In the genomic region with DNA sequence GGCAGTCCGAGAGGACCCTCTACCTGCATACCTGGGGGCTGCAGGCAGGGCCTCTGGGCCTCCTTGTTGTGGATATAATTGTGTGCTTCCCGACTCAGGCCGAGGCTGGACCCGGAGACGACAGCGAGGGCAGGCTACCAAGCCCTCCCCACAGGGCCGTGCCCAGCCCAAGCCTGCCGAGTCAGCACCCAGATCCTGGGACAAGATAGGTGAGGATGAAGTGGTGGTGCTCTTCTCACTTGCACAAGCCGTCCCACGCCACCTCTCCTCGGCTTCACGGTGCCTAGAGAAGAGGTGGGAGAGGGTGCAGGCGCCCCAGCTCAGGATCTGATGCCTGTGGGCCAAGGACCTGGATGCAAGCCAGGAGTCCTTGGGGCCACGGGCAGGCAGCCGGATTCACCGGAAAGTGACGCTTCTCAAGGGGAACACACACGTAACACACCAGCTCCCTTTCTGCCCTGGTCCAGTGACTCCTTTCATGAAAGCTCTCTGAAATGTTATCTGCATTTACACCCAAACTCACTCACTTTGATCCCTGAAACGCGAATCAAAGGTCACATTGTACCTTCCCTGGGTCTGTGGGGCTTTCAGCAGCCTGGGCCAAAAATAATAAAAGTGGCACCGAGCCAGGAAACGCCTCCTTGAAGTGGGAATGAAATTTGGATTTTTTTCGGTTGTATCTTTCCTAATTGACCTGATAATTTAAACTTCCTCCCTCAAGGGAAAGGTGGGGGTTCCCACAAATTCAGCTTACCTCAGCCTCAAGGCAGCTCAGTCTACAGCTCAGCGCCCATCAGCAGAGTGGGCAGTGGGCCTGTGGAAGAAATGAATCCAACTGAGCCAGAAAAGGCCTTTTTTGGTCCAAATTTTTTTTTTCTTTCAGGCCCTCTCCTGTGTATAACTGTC, we compare ENCODE assay signal across 1 cellular context.
A peak's percentile ranks its signal among the peaks of the same experiment; 100 is the strongest.
TF ChIP-seq lines count a peak whose summit lies in the region.

No MANE protein-coding gene starts in this region.

TF ChIP-seq in K562, 482 proteins besides CTCF, POLR2A, EP300 and RAD21 (continued from another document and continues in another):
- TF ChIP-seq, protein P1, sequence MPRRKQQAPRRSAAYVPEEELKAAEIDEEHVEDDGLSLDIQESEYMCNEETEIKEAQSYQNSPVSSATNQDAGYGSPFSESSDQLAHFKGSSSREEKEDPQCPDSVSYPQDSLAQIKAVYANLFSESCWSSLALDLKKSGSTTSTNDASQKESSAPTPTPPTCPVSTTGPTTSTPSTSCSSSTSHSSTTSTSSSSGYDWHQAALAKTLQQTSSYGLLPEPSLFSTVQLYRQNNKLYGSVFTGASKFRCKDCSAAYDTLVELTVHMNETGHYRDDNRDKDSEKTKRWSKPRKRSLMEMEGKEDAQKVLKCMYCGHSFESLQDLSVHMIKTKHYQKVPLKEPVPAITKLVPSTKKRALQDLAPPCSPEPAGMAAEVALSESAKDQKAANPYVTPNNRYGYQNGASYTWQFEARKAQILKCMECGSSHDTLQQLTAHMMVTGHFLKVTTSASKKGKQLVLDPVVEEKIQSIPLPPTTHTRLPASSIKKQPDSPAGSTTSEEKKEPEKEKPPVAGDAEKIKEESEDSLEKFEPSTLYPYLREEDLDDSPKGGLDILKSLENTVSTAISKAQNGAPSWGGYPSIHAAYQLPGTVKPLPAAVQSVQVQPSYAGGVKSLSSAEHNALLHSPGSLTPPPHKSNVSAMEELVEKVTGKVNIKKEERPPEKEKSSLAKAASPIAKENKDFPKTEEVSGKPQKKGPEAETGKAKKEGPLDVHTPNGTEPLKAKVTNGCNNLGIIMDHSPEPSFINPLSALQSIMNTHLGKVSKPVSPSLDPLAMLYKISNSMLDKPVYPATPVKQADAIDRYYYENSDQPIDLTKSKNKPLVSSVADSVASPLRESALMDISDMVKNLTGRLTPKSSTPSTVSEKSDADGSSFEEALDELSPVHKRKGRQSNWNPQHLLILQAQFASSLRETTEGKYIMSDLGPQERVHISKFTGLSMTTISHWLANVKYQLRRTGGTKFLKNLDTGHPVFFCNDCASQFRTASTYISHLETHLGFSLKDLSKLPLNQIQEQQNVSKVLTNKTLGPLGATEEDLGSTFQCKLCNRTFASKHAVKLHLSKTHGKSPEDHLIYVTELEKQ (CRISPR knock-in tag; IDR thresholded peaks at IDR 0.05): peak; percentile 44; the same call in 1 of the 2 replicates
- TF ChIP-seq PHF20 (IDR thresholded peaks at IDR 0.05; ENCODE audit: partially characterized antibody) (no peak), NFRKB (IDR thresholded peaks at IDR 0.05; ENCODE audit: low read depth) (no peak), SIN3A (IDR thresholded peaks at IDR 0.05; ENCODE audit: borderline replicate concordance in 2 of 2, control insufficient read depth in 1 of 2, low read depth in 2 of 2, low read length in 2 of 2) (no peak), SREBF2 (CRISPR knock-in tag; IDR thresholded peaks at IDR 0.05) (no peak), KLF10 (CRISPR knock-in tag; IDR thresholded peaks at IDR 0.05) (no peak), SIRT6 (IDR thresholded peaks at IDR 0.05; ENCODE audit: low read depth, low read length) (peak; percentile 94), XRCC4 (IDR thresholded peaks at IDR 0.05; ENCODE audit: extremely low read depth, insufficient read depth, insufficient read length) (no peak), MEIS2 (IDR thresholded peaks at IDR 0.05; ENCODE audit: partially characterized antibody) (no peak), MAZ (CRISPR knock-in tag; conservative IDR thresholded peaks at IDR 0.05 in 1 of 2, IDR thresholded peaks at IDR 0.05 in 1 of 2) (peak in 1 of 2 experiments; percentile 65; a peak in 1 of 4 replicates), HDAC3 (IDR thresholded peaks at IDR 0.05; ENCODE audit: borderline replicate concordance, partially characterized antibody) (no peak), LCOR (CRISPR knock-in tag; IDR thresholded peaks at IDR 0.05) (no peak), EGR1 (conservative IDR thresholded peaks at IDR 0.05) (no peak), KLF16 (IDR thresholded peaks at IDR 0.05) (no peak), TAF15 (IDR thresholded peaks at IDR 0.05; ENCODE audit: low read depth, low read length) (no peak), L3MBTL2 (IDR thresholded peaks at IDR 0.05) (no peak), FOS (IDR thresholded peaks at IDR 0.05; ENCODE audit: extremely low read depth, insufficient read length) (no peak)
- TF ChIP-seq, protein P2, sequence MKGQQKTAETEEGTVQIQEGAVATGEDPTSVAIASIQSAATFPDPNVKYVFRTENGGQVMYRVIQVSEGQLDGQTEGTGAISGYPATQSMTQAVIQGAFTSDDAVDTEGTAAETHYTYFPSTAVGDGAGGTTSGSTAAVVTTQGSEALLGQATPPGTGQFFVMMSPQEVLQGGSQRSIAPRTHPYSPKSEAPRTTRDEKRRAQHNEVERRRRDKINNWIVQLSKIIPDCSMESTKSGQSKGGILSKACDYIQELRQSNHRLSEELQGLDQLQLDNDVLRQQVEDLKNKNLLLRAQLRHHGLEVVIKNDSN (CRISPR knock-in tag; IDR thresholded peaks at IDR 0.05): no peak
- TF ChIP-seq, protein P3, sequence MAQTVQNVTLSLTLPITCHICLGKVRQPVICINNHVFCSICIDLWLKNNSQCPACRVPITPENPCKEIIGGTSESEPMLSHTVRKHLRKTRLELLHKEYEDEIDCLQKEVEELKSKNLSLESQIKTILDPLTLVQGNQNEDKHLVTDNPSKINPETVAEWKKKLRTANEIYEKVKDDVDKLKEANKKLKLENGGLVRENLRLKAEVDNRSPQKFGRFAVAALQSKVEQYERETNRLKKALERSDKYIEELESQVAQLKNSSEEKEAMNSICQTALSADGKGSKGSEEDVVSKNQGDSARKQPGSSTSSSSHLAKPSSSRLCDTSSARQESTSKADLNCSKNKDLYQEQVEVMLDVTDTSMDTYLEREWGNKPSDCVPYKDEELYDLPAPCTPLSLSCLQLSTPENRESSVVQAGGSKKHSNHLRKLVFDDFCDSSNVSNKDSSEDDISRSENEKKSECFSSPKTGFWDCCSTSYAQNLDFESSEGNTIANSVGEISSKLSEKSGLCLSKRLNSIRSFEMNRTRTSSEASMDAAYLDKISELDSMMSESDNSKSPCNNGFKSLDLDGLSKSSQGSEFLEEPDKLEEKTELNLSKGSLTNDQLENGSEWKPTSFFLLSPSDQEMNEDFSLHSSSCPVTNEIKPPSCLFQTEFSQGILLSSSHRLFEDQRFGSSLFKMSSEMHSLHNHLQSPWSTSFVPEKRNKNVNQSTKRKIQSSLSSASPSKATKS (CRISPR knock-in tag; IDR thresholded peaks at IDR 0.05): no peak
- TF ChIP-seq, protein P4, sequence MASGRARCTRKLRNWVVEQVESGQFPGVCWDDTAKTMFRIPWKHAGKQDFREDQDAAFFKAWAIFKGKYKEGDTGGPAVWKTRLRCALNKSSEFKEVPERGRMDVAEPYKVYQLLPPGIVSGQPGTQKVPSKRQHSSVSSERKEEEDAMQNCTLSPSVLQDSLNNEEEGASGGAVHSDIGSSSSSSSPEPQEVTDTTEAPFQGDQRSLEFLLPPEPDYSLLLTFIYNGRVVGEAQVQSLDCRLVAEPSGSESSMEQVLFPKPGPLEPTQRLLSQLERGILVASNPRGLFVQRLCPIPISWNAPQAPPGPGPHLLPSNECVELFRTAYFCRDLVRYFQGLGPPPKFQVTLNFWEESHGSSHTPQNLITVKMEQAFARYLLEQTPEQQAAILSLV (tag; IDR thresholded peaks at IDR 0.05): peak; percentile 6; the same call in 1 of the 2 replicates
- TF ChIP-seq, protein P5, sequence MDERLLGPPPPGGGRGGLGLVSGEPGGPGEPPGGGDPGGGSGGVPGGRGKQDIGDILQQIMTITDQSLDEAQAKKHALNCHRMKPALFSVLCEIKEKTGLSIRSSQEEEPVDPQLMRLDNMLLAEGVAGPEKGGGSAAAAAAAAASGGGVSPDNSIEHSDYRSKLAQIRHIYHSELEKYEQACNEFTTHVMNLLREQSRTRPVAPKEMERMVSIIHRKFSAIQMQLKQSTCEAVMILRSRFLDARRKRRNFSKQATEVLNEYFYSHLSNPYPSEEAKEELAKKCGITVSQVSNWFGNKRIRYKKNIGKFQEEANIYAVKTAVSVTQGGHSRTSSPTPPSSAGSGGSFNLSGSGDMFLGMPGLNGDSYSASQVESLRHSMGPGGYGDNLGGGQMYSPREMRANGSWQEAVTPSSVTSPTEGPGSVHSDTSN (CRISPR knock-in tag; IDR thresholded peaks at IDR 0.05; ENCODE audit: low read depth): no peak
- TF ChIP-seq, protein P5 (tag; conservative IDR thresholded peaks at IDR 0.05; ENCODE audit: low read depth): no peak
- TF ChIP-seq, protein P6, sequence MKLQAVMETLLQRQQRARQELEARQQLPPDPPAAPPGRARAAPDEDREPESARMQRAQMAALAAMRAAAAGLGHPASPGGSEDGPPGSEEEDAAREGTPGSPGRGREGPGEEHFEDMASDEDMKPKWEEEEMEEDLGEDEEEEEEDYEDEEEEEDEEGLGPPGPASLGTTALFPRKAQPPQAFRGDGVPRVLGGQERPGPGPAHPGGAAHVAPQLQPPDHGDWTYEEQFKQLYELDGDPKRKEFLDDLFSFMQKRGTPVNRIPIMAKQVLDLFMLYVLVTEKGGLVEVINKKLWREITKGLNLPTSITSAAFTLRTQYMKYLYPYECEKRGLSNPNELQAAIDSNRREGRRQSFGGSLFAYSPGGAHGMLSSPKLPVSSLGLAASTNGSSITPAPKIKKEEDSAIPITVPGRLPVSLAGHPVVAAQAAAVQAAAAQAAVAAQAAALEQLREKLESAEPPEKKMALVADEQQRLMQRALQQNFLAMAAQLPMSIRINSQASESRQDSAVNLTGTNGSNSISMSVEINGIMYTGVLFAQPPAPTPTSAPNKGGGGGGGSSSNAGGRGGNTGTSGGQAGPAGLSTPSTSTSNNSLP (IDR thresholded peaks at IDR 0.05; ENCODE audit: borderline replicate concordance, low read depth, low read length): 0 out of 2 replicates have a peak, but pooled peaks have one; percentile 8
- TF ChIP-seq, protein P7, sequence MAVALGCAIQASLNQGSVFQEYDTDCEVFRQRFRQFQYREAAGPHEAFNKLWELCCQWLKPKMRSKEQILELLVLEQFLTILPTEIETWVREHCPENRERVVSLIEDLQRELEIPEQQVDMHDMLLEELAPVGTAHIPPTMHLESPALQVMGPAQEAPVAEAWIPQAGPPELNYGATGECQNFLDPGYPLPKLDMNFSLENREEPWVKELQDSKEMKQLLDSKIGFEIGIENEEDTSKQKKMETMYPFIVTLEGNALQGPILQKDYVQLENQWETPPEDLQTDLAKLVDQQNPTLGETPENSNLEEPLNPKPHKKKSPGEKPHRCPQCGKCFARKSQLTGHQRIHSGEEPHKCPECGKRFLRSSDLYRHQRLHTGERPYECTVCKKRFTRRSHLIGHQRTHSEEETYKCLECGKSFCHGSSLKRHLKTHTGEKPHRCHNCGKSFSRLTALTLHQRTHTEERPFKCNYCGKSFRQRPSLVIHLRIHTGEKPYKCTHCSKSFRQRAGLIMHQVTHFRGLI (CRISPR knock-in tag; IDR thresholded peaks at IDR 0.05): 0 out of 2 replicates have a peak, but pooled peaks have one; percentile 60
- TF ChIP-seq, protein P8, sequence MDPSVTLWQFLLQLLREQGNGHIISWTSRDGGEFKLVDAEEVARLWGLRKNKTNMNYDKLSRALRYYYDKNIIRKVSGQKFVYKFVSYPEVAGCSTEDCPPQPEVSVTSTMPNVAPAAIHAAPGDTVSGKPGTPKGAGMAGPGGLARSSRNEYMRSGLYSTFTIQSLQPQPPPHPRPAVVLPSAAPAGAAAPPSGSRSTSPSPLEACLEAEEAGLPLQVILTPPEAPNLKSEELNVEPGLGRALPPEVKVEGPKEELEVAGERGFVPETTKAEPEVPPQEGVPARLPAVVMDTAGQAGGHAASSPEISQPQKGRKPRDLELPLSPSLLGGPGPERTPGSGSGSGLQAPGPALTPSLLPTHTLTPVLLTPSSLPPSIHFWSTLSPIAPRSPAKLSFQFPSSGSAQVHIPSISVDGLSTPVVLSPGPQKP (CRISPR knock-in tag; IDR thresholded peaks at IDR 0.05): no peak
- TF ChIP-seq, protein P9, sequence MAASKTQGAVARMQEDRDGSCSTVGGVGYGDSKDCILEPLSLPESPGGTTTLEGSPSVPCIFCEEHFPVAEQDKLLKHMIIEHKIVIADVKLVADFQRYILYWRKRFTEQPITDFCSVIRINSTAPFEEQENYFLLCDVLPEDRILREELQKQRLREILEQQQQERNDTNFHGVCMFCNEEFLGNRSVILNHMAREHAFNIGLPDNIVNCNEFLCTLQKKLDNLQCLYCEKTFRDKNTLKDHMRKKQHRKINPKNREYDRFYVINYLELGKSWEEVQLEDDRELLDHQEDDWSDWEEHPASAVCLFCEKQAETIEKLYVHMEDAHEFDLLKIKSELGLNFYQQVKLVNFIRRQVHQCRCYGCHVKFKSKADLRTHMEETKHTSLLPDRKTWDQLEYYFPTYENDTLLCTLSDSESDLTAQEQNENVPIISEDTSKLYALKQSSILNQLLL (CRISPR knock-in tag; IDR thresholded peaks at IDR 0.05; ENCODE audit: borderline replicate concordance): no peak; the same call in 1 of the 2 replicates
- TF ChIP-seq, protein P10, sequence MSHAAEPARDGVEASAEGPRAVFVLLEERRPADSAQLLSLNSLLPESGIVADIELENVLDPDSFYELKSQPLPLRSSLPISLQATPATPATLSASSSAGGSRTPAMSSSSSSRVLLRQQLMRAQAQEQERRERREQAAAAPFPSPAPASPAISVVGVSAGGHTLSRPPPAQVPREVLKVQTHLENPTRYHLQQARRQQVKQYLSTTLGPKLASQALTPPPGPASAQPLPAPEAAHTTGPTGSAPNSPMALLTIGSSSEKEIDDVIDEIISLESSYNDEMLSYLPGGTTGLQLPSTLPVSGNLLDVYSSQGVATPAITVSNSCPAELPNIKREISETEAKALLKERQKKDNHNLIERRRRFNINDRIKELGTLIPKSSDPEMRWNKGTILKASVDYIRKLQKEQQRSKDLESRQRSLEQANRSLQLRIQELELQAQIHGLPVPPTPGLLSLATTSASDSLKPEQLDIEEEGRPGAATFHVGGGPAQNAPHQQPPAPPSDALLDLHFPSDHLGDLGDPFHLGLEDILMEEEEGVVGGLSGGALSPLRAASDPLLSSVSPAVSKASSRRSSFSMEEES (CRISPR knock-in tag; IDR thresholded peaks at IDR 0.05): no peak
- TF ChIP-seq, protein P11, sequence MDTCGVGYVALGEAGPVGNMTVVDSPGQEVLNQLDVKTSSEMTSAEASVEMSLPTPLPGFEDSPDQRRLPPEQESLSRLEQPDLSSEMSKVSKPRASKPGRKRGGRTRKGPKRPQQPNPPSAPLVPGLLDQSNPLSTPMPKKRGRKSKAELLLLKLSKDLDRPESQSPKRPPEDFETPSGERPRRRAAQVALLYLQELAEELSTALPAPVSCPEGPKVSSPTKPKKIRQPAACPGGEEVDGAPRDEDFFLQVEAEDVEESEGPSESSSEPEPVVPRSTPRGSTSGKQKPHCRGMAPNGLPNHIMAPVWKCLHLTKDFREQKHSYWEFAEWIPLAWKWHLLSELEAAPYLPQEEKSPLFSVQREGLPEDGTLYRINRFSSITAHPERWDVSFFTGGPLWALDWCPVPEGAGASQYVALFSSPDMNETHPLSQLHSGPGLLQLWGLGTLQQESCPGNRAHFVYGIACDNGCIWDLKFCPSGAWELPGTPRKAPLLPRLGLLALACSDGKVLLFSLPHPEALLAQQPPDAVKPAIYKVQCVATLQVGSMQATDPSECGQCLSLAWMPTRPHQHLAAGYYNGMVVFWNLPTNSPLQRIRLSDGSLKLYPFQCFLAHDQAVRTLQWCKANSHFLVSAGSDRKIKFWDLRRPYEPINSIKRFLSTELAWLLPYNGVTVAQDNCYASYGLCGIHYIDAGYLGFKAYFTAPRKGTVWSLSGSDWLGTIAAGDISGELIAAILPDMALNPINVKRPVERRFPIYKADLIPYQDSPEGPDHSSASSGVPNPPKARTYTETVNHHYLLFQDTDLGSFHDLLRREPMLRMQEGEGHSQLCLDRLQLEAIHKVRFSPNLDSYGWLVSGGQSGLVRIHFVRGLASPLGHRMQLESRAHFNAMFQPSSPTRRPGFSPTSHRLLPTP (IDR thresholded peaks at IDR 0.05; ENCODE audit: borderline replicate concordance, extremely low read depth, insufficient read length): no peak
